15 cellular contexts compared by ENCODE assay signal in genomic region chr11:130407978-130408377, GRCh38. TPM values are rescaled to one million over a fixed set of nuclear protein-coding genes. Genes with fewer than 3 reads are reported as not detected.
A peak's percentile ranks its signal among the peaks of the same experiment; 100 is the strongest.
DNase-seq lines count a peak whose midpoint lies in the region; ATAC-seq and TF ChIP-seq lines count a peak whose summit lies in the region.
"Had no signal": no experiment of that assay in that cellular context is flagged by ENCODE, and none has a peak within 500 bp of the region (broad histone marks: within the 10 kb centered on the region; RNA-seq: fewer than 3 reads in every experiment).

No MANE protein-coding gene starts in this region.

- H2AFZ ChIP-seq in ACC112 (ENCODE audit: low read length, unreplicated experiment), result peak overlapping the region; percentile 13

- no peak overlapping the region for H3K4me3 ChIP-seq in ACC112 (ENCODE audit: low read depth, low read length)
- no peak overlapping the region for H3K4me3 ChIP-seq in coronary artery
- H3K4me3 ChIP-seq: BLaER1, skin epidermis had no signal

- intact Hi-C loops in left colon (cut with DNase I, micrococcal nuclease), result no loop called here

- peaks cover 3% of the 10 kb centered on the region; the same call in 1 of the 2 replicates for H3K27me3 ChIP-seq in ACC112 (ENCODE audit: insufficient read depth, low read length)
- H3K27me3 ChIP-seq: BLaER1 had no signal

- H3K27ac ChIP-seq in ACC112 (ENCODE audit: low read depth, low read length), result no peak overlapping the region
- H3K27ac ChIP-seq in coronary artery, result peak overlapping the region; percentile 22 to 26
- H3K27ac ChIP-seq: BLaER1 had no signal

- peaks cover 22% of the 10 kb centered on the region for H3K4me1 ChIP-seq in ACC112 (ENCODE audit: control insufficient read depth, insufficient read depth, low read length, unreplicated experiment)
- H3K4me1 ChIP-seq: BLaER1 had no signal

- peak; percentile 87 for DNase-seq in LHCN-M2 (ENCODE audit: low read depth)
- no peak for DNase-seq in coronary artery (ENCODE audit: low spot score)
- DNase-seq in left colon, result peak in 1 of 2 donors; percentile 72
- DNase-seq in DMS53 treated with DMSO at 0.1 percent for 48 hours (lab: John Stamatoyannopoulos, UW; ENCODE audit: unreplicated experiment), result no peak
- DNase-seq in activated CD4-positive, alpha-beta T cell treated with anti-CD3 and anti-CD28 coated beads, Interleukin-2, amount 50 U/mL, for 48 hours, result no peak
- DNase-seq: activated naive CD8-positive, alpha-beta T cell treated with anti-CD3 and anti-CD28 coated beads, Interleukin-2, amount 50 U/mL, for 24 hours; midbrain; NCI-H510A treated with DMSO at 0.1 percent for 48 hours; T-cell had no signal

- TF ChIP-seq CTCF in coronary artery (IDR thresholded peaks at IDR 0.05), result no peak

- ATAC-seq in left colon, result peak; percentile 30
- no peak for ATAC-seq in GM18519 (IDR thresholded peaks at IDR 0.05; ENCODE audit: low FRiP score, unreplicated experiment)
- no peak for ATAC-seq in GM21528 (IDR thresholded peaks at IDR 0.05; ENCODE audit: low FRiP score, unreplicated experiment)
- ATAC-seq: activated naive CD8-positive, alpha-beta T cell treated with anti-CD3 and anti-CD28 coated beads, Interleukin-2, amount 50 U/mL, for 24 hours; T-cell had no signal

- no peaks in the 10 kb centered on the region for H3K79me2 ChIP-seq in ACC112 (ENCODE audit: control insufficient read depth, insufficient read depth, low read length, unreplicated experiment)

- H3K36me3 ChIP-seq in ACC112 (ENCODE audit: insufficient read depth, low read length), result no peaks in the 10 kb centered on the region
- H3K36me3 ChIP-seq: BLaER1 had no signal

RNA-seq across cellular contexts. Expression of gene ADAMTS8, which starts 20.4 kb away (rescaled TPM):
- not detected in 2 replicates for total RNA-seq in LHCN-M2 (2014; rRNA removed)
- not detected for polyA plus RNA-seq in LHCN-M2 (2012)
- 1 to 10 TPM in 1 of 2 donors, under 1 TPM in 1; 0.40 to 3.4 TPM for total RNA-seq in left colon
- polyA plus RNA-seq: IgD-negative memory B cell had no signal

RNA-seq across cellular contexts. Expression of gene ADAMTS15, which starts 40.5 kb away (rescaled TPM):
- 0.58 and 0.92 TPM in 2 replicates for total RNA-seq in LHCN-M2 (2014; rRNA removed)
- polyA plus RNA-seq in LHCN-M2 (2012), result 0.10 TPM
- 1 to 10 TPM; 3.6 to 4.4 TPM for total RNA-seq in left colon
- polyA plus RNA-seq: IgD-negative memory B cell had no signal
